25 cellular contexts compared by ENCODE assay signal in the genomic region with DNA sequence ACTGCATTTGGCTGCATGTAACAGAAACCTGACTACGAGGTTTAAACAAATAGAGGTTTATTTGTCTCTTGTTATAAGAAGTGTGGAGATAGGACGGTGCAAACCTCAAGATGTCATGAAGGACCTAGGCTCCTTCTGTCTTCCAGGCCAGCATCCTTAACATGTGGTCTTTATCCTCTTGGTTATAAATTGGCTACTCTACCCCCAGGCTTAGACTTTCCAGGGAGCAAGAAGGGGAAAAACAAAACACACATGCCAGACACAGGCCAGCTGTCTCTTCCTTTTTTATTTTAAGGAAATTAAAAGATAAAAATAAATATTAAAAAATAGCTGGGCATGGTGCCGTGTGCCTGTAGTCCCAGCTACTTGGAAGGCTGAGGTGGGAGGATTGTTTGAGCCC. TPM values are rescaled to one million over a fixed set of nuclear protein-coding genes. Genes with fewer than 3 reads are reported as not detected.
"Had no signal": no experiment of that assay in that cellular context is flagged by ENCODE, and none has a peak within 500 bp of the region (broad histone marks: within the 10 kb centered on the region; RNA-seq: fewer than 3 reads in every experiment).

No MANE protein-coding gene starts in this region.

- DNase-seq: naive thymus-derived CD4-positive, alpha-beta T cell; natural killer cell; nephron progenitor cell; pancreas; retina; right lobe of liver; spleen; stimulated activated CD4-positive, alpha-beta T cell treated with anti-CD3 and anti-CD28 coated beads, Interleukin-12 subunit alpha, Interleukin-12 subunit beta, amount 100 ng/mL, for 4 hours; stimulated activated CD4-positive, alpha-beta T cell treated with anti-CD3 and anti-CD28 coated beads, Interleukin-1b, Interleukin-23, amount 100 ng/mL, for 48 hours; stimulated activated CD4-positive, alpha-beta T cell treated with anti-CD3 and anti-CD28 coated beads, Interleukin-4, amount 100 ng/mL, for 24 hours; stimulated activated naive B cell treated with anti-CD40 and anti-IgM and Interleukin-4, amounts not matched to agents 10 μg/mL and 1 μg/mL and 100 μg/mL, for 72 hours; stimulated activated naive CD4-positive, alpha-beta T cell treated with Interleukin-2 at 50 U/mL for 16 hours; stomach; thyroid gland; upper lobe of right lung had no signal

- H3K4me3 ChIP-seq: pancreas, prostate gland, right atrium auricular region, right lobe of liver, skin epidermis, smooth muscle cell, spleen, stomach, thoracic aorta, thyroid gland, tibial nerve, upper lobe of right lung, vagina had no signal

- H3K9me3 ChIP-seq: neutrophil, pancreas, prostate gland, right atrium auricular region, right lobe of liver, spleen, stomach, thoracic aorta, thyroid gland, tibial nerve, upper lobe of right lung, vagina had no signal

- H3K27me3 ChIP-seq: pancreas, right atrium auricular region, right lobe of liver, stomach, thyroid gland, tibial nerve, vagina had no signal

- H3K36me3 ChIP-seq: neutrophil, pancreas, prostate gland, right atrium auricular region, right lobe of liver, spleen, stomach, thoracic aorta, thyroid gland, tibial nerve, upper lobe of right lung, vagina had no signal

- H3K27ac ChIP-seq: neutrophil, pancreas, prostate gland, right atrium auricular region, right lobe of liver, skin epidermis, spleen, stomach, thoracic aorta, thyroid gland, tibial nerve, vagina had no signal

- ATAC-seq: naive thymus-derived CD4-positive, alpha-beta T cell; natural killer cell; pancreas; stimulated activated effector memory CD8-positive, alpha-beta T cell treated with anti-CD3 and anti-CD28 coated beads, Interleukin-12 subunit alpha, Interleukin-12 subunit beta, amount 100 ng/mL, for 72 hours; stimulated activated naive B cell treated with anti-CD40 and anti-IgM and Interleukin-4, amounts not matched to agents 10 μg/mL and 1 μg/mL and 100 μg/mL, for 72 hours had no signal

- H3K4me1 ChIP-seq: pancreas, right atrium auricular region, right lobe of liver, thyroid gland had no signal

RNA-seq across cellular contexts. Expression of gene PRELP, which starts 51.3 kb away (rescaled TPM):
- total RNA-seq: naive thymus-derived CD4-positive, alpha-beta T cell; natural killer cell; pulmonary artery endothelial cell had no signal
- polyA plus RNA-seq: naive thymus-derived CD4-positive, alpha-beta T cell had no signal
